Comparison of ENCODE assay signal across 1 cellular context in the genomic region with DNA sequence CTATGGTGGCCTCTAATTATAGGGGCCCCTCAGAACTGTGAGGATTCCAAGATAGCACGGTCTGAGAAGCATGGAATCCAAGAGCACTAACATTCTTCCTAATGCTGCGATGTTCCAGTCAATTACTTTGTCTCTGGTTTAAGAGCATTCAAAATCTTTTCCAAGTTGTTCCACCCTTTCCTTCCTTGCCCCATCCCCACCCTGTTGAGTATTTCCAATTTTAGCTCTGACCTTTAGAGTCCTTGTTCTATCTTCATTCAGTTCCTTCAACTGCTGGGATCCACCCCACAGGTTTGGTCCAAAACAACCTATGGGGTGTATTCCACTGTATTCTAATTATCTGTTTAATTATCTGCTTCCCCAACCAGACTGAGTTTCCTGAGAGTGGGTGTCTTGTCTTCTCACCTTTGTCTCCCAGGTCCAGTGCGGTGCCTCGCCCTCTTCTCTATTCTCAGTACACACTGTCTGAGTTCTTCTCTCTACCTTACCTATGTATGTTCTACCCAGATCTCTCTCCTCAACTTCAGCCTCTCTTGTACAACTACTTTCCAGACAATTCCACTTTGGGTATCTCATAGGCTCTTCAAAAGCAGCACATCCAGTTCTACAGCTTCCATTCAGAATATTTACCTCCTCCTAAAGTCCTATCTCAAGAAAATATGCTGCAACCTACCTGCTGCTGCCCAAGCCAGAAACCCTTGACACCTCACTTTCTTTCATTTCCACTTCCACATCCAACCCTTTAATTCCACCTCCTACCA.
TF ChIP-seq lines count a peak whose summit lies in the region.

No MANE protein-coding gene starts in this region.

TF ChIP-seq in HepG2, 621 proteins besides CTCF, POLR2A, EP300 and RAD21:
- TF ChIP-seq PRPF4 (IDR thresholded peaks at IDR 0.05; ENCODE audit: low read depth, low read length, poor library complexity, severe bottlenecking) (no peak), KDM2A (CRISPR knock-in tag; IDR thresholded peaks at IDR 0.05; ENCODE audit: borderline replicate concordance, low read depth) (no peak), ZMAT3 (CRISPR knock-in tag; conservative IDR thresholded peaks at IDR 0.05) (no peak), ZFX (CRISPR knock-in tag; IDR thresholded peaks at IDR 0.05; ENCODE audit: low read depth) (no peak), PCBP1 (IDR thresholded peaks at IDR 0.05; ENCODE audit: borderline replicate concordance, low read depth, low read length) (no peak), TAF1 (CRISPR knock-in tag; IDR thresholded peaks at IDR 0.05) (no peak), ZFP82 (CRISPR knock-in tag; IDR thresholded peaks at IDR 0.05; ENCODE audit: borderline replicate concordance) (no peak), HDAC2 (CRISPR knock-in tag; IDR thresholded peaks at IDR 0.05) (no peak), ZBTB42 (CRISPR knock-in tag; IDR thresholded peaks at IDR 0.05) (no peak)
TF ChIP-seq in HepG2: peak in this region for 0.
